ENCODE assay signal across 21 cellular contexts in genomic region chr11:85922367-85922766, GRCh38.
DNase-seq lines count a peak whose midpoint lies in the region; ATAC-seq and TF ChIP-seq lines count a peak whose summit lies in the region.
"Had no signal": no experiment of that assay in that cellular context is flagged by ENCODE, and none has a peak within 500 bp of the region (broad histone marks: within the 10 kb centered on the region; RNA-seq: fewer than 3 reads in every experiment).

No MANE protein-coding gene starts in this region.

- peak; percentile 99 for ATAC-seq in activated T-cell treated with anti-CD3 and anti-CD28 coated beads, Interleukin-2, amount 50 U/mL, for 72 hours (replicated peaks in 1 of 2)
- ATAC-seq in GM21390 (IDR thresholded peaks at IDR 0.05; ENCODE audit: unreplicated experiment): peak; percentile 89
- ATAC-seq in HG03175 (IDR thresholded peaks at IDR 0.05; ENCODE audit: unreplicated experiment): peak; percentile 83
- ATAC-seq in stimulated activated naive B cell treated with anti-CD40 and anti-IgM and Interleukin-4, amounts not matched to agents 10 μg/mL and 1 μg/mL and 100 μg/mL, for 72 hours (replicated peaks): peak; percentile 99 to 100
- no peak for ATAC-seq in gastroesophageal sphincter
- ATAC-seq in CD8-positive, alpha-beta T cell: no peak
- ATAC-seq: A549, esophagus mucosa, mucosa of descending colon had no signal

- 100% methylated on average over 1 of the region's 1 CpG for WGBS in gastroesophageal sphincter (ENCODE audit: low coverage in 1 of 2), 2 donors

- H3K4me3 Mint-ChIP-seq in activated T-cell treated with anti-CD3 and anti-CD28 coated beads, Interleukin-2, amount 50 U/mL, for 72 hours: no peak overlapping the region
- no peak overlapping the region for H3K4me3 Mint-ChIP-seq in stimulated activated naive B cell treated with anti-CD40 and anti-IgM and Interleukin-4, amounts not matched to agents 10 μg/mL and 1 μg/mL and 100 μg/mL, for 72 hours
- no peak overlapping the region for H3K4me3 Mint-ChIP-seq in CD8-positive, alpha-beta T cell
- H3K4me3 Mint-ChIP-seq: CD4-positive, alpha-beta memory T cell; stimulated activated naive CD8-positive, alpha-beta T cell treated with anti-CD3 and anti-CD28 coated beads, Interleukin-15, Interleukin-2, amounts not matched to agents 100 ng/mL and 50 ng/mL, for 24 hours had no signal

- no peak for TF ChIP-seq POLR2A in gastroesophageal sphincter (IDR thresholded peaks at IDR 0.05)

- POLR2A ChIA-PET in CD8-positive, alpha-beta T cell (lab: Charles Lee): no interaction called here

- H3K9me3 Mint-ChIP-seq in activated T-cell treated with anti-CD3 and anti-CD28 coated beads, Interleukin-2, amount 50 U/mL, for 72 hours: peaks cover under 1 to 7% of the 10 kb centered on the region in 2 donors
- H3K9me3 Mint-ChIP-seq in stimulated activated naive B cell treated with anti-CD40 and anti-IgM and Interleukin-4, amounts not matched to agents 10 μg/mL and 1 μg/mL and 100 μg/mL, for 72 hours: peaks cover 1 to 5% of the 10 kb centered on the region in 2 donors
- H3K9me3 Mint-ChIP-seq in CD8-positive, alpha-beta T cell: no peaks in the 10 kb centered on the region
- H3K9me3 Mint-ChIP-seq: CD4-positive, alpha-beta memory T cell; stimulated activated naive CD8-positive, alpha-beta T cell treated with anti-CD3 and anti-CD28 coated beads, Interleukin-15, Interleukin-2, amounts not matched to agents 100 ng/mL and 50 ng/mL, for 24 hours had no signal

- peaks cover 18% of the 10 kb centered on the region for H3K27me3 ChIP-seq in gastroesophageal sphincter
- no peaks in the 10 kb centered on the region for H3K27me3 ChIP-seq in CD8-positive, alpha-beta T cell (ENCODE audit: insufficient read depth, low read length)
- H3K27me3 ChIP-seq: SJCRH30, vagina had no signal

- H3K36me3 ChIP-seq in gastroesophageal sphincter: no peaks in the 10 kb centered on the region
- no peaks in the 10 kb centered on the region for H3K36me3 ChIP-seq in CD8-positive, alpha-beta T cell (ENCODE audit: insufficient read depth, low read length)
- H3K36me3 ChIP-seq: SJCRH30, vagina had no signal

- intact Hi-C loops in CD8-positive, alpha-beta T cell (cut with DNase I, micrococcal nuclease): no loop called here

- H3K27ac ChIP-seq in gastroesophageal sphincter: no peak overlapping the region
- no peak overlapping the region for H3K27ac ChIP-seq in CD8-positive, alpha-beta T cell (ENCODE audit: low read depth, low read length)
- H3K27ac ChIP-seq: A549, SJCRH30, vagina had no signal

- H3K36me3 Mint-ChIP-seq in activated T-cell treated with anti-CD3 and anti-CD28 coated beads, Interleukin-2, amount 50 U/mL, for 72 hours (ENCODE audit: insufficient read depth in 2 of 2): peaks cover 0 to 7% of the 10 kb centered on the region in 2 donors
- peaks cover 0 to 3% of the 10 kb centered on the region in 2 donors for H3K36me3 Mint-ChIP-seq in stimulated activated naive B cell treated with anti-CD40 and anti-IgM and Interleukin-4, amounts not matched to agents 10 μg/mL and 1 μg/mL and 100 μg/mL, for 72 hours
- no peaks in the 10 kb centered on the region for H3K36me3 Mint-ChIP-seq in CD8-positive, alpha-beta T cell
- H3K36me3 Mint-ChIP-seq: CD4-positive, alpha-beta memory T cell had no signal

- peaks cover 11% of the 10 kb centered on the region for H3K4me1 Mint-ChIP-seq in activated T-cell treated with anti-CD3 and anti-CD28 coated beads, Interleukin-2, amount 50 U/mL, for 72 hours (ENCODE audit: low read depth)
- H3K4me1 Mint-ChIP-seq in stimulated activated naive B cell treated with anti-CD40 and anti-IgM and Interleukin-4, amounts not matched to agents 10 μg/mL and 1 μg/mL and 100 μg/mL, for 72 hours: peaks cover 0 to 4% of the 10 kb centered on the region in 2 donors
- H3K4me1 Mint-ChIP-seq in CD8-positive, alpha-beta T cell (ENCODE audit: low read depth): no peaks in the 10 kb centered on the region
- H3K4me1 Mint-ChIP-seq: CD4-positive, alpha-beta memory T cell had no signal

- no peak for TF ChIP-seq EP300 in gastroesophageal sphincter (IDR thresholded peaks at IDR 0.05)

- no peaks in the 10 kb centered on the region for H3K9me3 ChIP-seq in gastroesophageal sphincter
- no peaks in the 10 kb centered on the region for H3K9me3 ChIP-seq in CD8-positive, alpha-beta T cell (ENCODE audit: low read length)
- H3K9me3 ChIP-seq: A549, mucosa of descending colon, vagina had no signal

- no peak overlapping the region for H3K27ac Mint-ChIP-seq in activated T-cell treated with anti-CD3 and anti-CD28 coated beads, Interleukin-2, amount 50 U/mL, for 72 hours
- no peak overlapping the region for H3K27ac Mint-ChIP-seq in stimulated activated naive B cell treated with anti-CD40 and anti-IgM and Interleukin-4, amounts not matched to agents 10 μg/mL and 1 μg/mL and 100 μg/mL, for 72 hours
- H3K27ac Mint-ChIP-seq in CD8-positive, alpha-beta T cell: no peak overlapping the region
- H3K27ac Mint-ChIP-seq: stimulated activated naive CD8-positive, alpha-beta T cell treated with anti-CD3 and anti-CD28 coated beads, Interleukin-15, Interleukin-2, amounts not matched to agents 100 ng/mL and 50 ng/mL, for 24 hours had no signal

- peaks cover 32% of the 10 kb centered on the region for H3K27me3 Mint-ChIP-seq in activated T-cell treated with anti-CD3 and anti-CD28 coated beads, Interleukin-2, amount 50 U/mL, for 72 hours (ENCODE audit: low read depth)
- peaks cover 14 to 27% of the 10 kb centered on the region in 2 donors for H3K27me3 Mint-ChIP-seq in stimulated activated naive B cell treated with anti-CD40 and anti-IgM and Interleukin-4, amounts not matched to agents 10 μg/mL and 1 μg/mL and 100 μg/mL, for 72 hours
- H3K27me3 Mint-ChIP-seq in CD8-positive, alpha-beta T cell (ENCODE audit: low read depth): peaks cover 16% of the 10 kb centered on the region

- DNase-seq in activated T-cell treated with anti-CD3 and anti-CD28 coated beads, Interleukin-2, amount 50 U/mL, for 72 hours: peak; percentile 45 to 55
- DNase-seq in activated T-cell treated with anti-CD3 and anti-CD28 coated beads for 4 hours: no peak
- DNase-seq in stimulated activated naive B cell treated with anti-CD40 and anti-IgM and Interleukin-4, amounts not matched to agents 10 μg/mL and 1 μg/mL and 100 μg/mL, for 72 hours: peak; percentile 20
- no peak for DNase-seq in NCI-H2107 (lab: John Stamatoyannopoulos, UW)
- DNase-seq in CD8-positive, alpha-beta T cell: no peak
- DNase-seq: activated CD4-positive, alpha-beta T cell treated with anti-CD3 and anti-CD28 coated beads, Interleukin-2, amount 50 U/mL, for 48 hours; activated gamma-delta T cell; CD4-positive, alpha-beta memory T cell; dermis blood vessel endothelial cell; EL; kidney glomerular epithelial cell; mucosa of descending colon; occipital lobe; SJCRH30 had no signal

- no peak overlapping the region for H3K4me3 ChIP-seq in gastroesophageal sphincter
- H3K4me3 ChIP-seq in CD8-positive, alpha-beta T cell (ENCODE audit: low read depth, low read length): no peak overlapping the region
- H3K4me3 ChIP-seq: A549, mucosa of descending colon, SJCRH30, vagina had no signal

- CTCF ChIA-PET in CD8-positive, alpha-beta T cell (lab: Charles Lee): no interaction called here

- no peaks in the 10 kb centered on the region for H3K4me1 ChIP-seq in gastroesophageal sphincter
- no peaks in the 10 kb centered on the region for H3K4me1 ChIP-seq in CD8-positive, alpha-beta T cell (ENCODE audit: insufficient read depth, low read length)
- H3K4me1 ChIP-seq: A549, vagina had no signal

- no peak for TF ChIP-seq CTCF in gastroesophageal sphincter (IDR thresholded peaks at IDR 0.05)
- no peak for TF ChIP-seq CTCF in CD8-positive, alpha-beta T cell (IDR thresholded peaks at IDR 0.05)

Comparison
In these comparisons a context has a peak if more than half of its experiments do, and no peak if none do; other contexts are left out.
1. DNase-seq: peak in activated T-cell treated with anti-CD3 and anti-CD28 coated beads, Interleukin-2, amount 50 U/mL, for 72 hours (2 of 2) and stimulated activated naive B cell treated with anti-CD40 and anti-IgM and Interleukin-4, amounts not matched to agents 10 μg/mL and 1 μg/mL and 100 μg/mL, for 72 hours (single experiment); none in activated T-cell treated with anti-CD3 and anti-CD28 coated beads for 4 hours (single experiment), NCI-H2107 (single experiment) and CD8-positive, alpha-beta T cell (0 of 7).
2. ATAC-seq: peak in activated T-cell treated with anti-CD3 and anti-CD28 coated beads, Interleukin-2, amount 50 U/mL, for 72 hours (2 of 2), GM21390 (single experiment), HG03175 (single experiment) and stimulated activated naive B cell treated with anti-CD40 and anti-IgM and Interleukin-4, amounts not matched to agents 10 μg/mL and 1 μg/mL and 100 μg/mL, for 72 hours (2 of 2); none in gastroesophageal sphincter (single experiment) and CD8-positive, alpha-beta T cell (single experiment).